10 cellular contexts compared by ENCODE assay signal in the genomic region with DNA sequence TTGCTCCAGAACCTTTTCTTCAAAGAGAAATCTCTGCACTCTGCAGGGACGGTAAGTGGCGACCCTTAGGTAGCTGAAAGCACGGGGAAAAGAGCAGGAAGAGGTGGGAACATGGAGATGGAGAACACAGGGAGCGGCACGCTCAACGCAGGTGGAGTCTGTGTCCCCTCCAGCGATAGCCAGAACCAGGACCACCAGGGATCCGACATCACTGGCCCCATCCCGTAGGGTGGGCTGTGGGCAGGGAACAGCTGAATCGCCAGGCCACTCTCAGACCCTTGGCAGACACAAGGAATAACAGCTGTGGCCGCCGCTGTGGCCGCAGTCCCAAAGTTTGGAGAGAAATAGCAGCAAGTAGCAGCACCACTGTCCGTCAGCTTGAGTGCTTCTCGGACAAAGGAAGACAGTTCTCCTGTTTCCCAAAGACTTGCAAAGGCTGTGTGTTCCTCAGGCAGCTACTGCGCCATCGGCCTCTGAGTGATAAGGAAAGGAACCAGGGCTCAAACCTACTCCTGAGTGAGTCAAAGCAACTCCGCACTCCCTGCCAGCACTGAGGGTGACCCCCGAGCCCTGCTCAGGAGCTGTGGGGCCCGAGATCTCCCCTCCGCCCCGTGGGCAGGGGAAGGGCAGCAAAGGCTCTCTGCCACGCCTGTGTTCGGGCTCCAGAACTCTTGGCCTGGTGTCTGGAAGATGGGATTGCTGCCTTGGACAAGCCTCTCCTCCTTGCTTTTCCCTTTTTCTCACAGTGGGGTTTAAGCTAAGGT.
"Had no signal": no experiment of that assay in that cellular context is flagged by ENCODE, and none has a peak within 500 bp of the region (broad histone marks: within the 10 kb centered on the region; RNA-seq: fewer than 3 reads in every experiment).

No MANE protein-coding gene starts in this region.

- H3K27me3 ChIP-seq: neutrophil had no signal

- H3K4me3 ChIP-seq: gastroesophageal sphincter, thoracic aorta had no signal

- H3K36me3 ChIP-seq: gastroesophageal sphincter, neutrophil, thoracic aorta had no signal

- ATAC-seq: gastroesophageal sphincter had no signal

- H3K9me3 ChIP-seq: gastroesophageal sphincter, neutrophil, thoracic aorta had no signal

- H3K4me3 Mint-ChIP-seq: activated CD4-positive, alpha-beta T cell treated with anti-CD3 and anti-CD28 coated beads, Interleukin-2, amount 10 ng/mL, durations not matched to agents 24 days and 14 days had no signal

- H3K27ac Mint-ChIP-seq: activated CD4-positive, alpha-beta T cell treated with anti-CD3 and anti-CD28 coated beads, Interleukin-2, amount 10 ng/mL, durations not matched to agents 24 days and 14 days had no signal

- DNase-seq: activated CD4-positive, alpha-beta T cell treated with anti-CD3 and anti-CD28 coated beads, Interleukin-2, amount 10 ng/mL, durations not matched to agents 24 days and 14 days; activated CD4-positive, CD25-positive, alpha-beta regulatory T cell; activated CD8-positive, alpha-beta memory T cell treated with anti-CD3 and anti-CD28 coated beads for 24 hours; activated naive CD4-positive, alpha-beta T cell; anterior cingulate cortex; dermis blood vessel endothelial cell; erythroblast had no signal

- H3K27ac ChIP-seq: gastroesophageal sphincter, neutrophil, thoracic aorta had no signal
